Comparison of ENCODE assay signal across 12 cellular contexts in genomic region chr6:67129780-67130179, GRCh38.
"Had no signal": no experiment of that assay in that cellular context is flagged by ENCODE, and none has a peak within 500 bp of the region (broad histone marks: within the 10 kb centered on the region; RNA-seq: fewer than 3 reads in every experiment).

No MANE protein-coding gene starts in this region.

- H3K4me3 ChIP-seq: breast epithelium, heart left ventricle, mucosa of descending colon, upper lobe of left lung had no signal

- H3K4me1 ChIP-seq: heart left ventricle, upper lobe of left lung had no signal

- H3K27me3 Mint-ChIP-seq: activated CD4-positive, alpha-beta memory T cell treated with anti-CD3 and anti-CD28 coated beads for 36 hours; activated naive CD8-positive, alpha-beta T cell treated with anti-CD3 and anti-CD28 coated beads for 36 hours; natural killer cell treated with Interleukin-12 subunit alpha and Interleukin-12 subunit beta and Interleukin-15 and Interleukin-18, amount 100 ng/mL, for 72 hours had no signal

- H3K27ac ChIP-seq: breast epithelium, heart left ventricle, upper lobe of left lung had no signal

- H3K27ac Mint-ChIP-seq: activated CD4-positive, alpha-beta memory T cell treated with anti-CD3 and anti-CD28 coated beads for 36 hours; activated naive CD8-positive, alpha-beta T cell treated with anti-CD3 and anti-CD28 coated beads for 36 hours; activated T-cell treated with anti-CD3 and anti-CD28 coated beads, Interleukin-2, amount 50 U/mL, for 72 hours; natural killer cell treated with Interleukin-12 subunit alpha and Interleukin-12 subunit beta and Interleukin-15 and Interleukin-18, amount 100 ng/mL, for 72 hours had no signal

- DNase-seq: activated CD4-positive, alpha-beta memory T cell treated with anti-CD3 and anti-CD28 coated beads for 36 hours; activated gamma-delta T cell treated with Interleukin-2 at 50 U/mL for 16 hours; activated naive CD8-positive, alpha-beta T cell treated with anti-CD3 and anti-CD28 coated beads for 36 hours; activated T-cell treated with anti-CD3 and anti-CD28 coated beads, Interleukin-2, amount 50 U/mL, for 72 hours; heart left ventricle; left colon; mucosa of descending colon; stimulated activated CD4-positive, alpha-beta T cell treated with anti-CD3 and anti-CD28 coated beads, Interleukin-12 subunit alpha, Interleukin-12 subunit beta, amount 100 ng/mL, for 4 hours; stimulated activated naive CD8-positive, alpha-beta T cell treated with anti-CD3 and anti-CD28 coated beads, Interleukin-15, Interleukin-2, amounts not matched to agents 100 U/mL and 50 U/mL, for 24 hours; upper lobe of left lung had no signal

- H3K4me3 Mint-ChIP-seq: activated CD4-positive, alpha-beta memory T cell treated with anti-CD3 and anti-CD28 coated beads for 36 hours; activated naive CD8-positive, alpha-beta T cell treated with anti-CD3 and anti-CD28 coated beads for 36 hours; activated T-cell treated with anti-CD3 and anti-CD28 coated beads, Interleukin-2, amount 50 U/mL, for 72 hours; natural killer cell treated with Interleukin-12 subunit alpha and Interleukin-12 subunit beta and Interleukin-15 and Interleukin-18, amount 100 ng/mL, for 72 hours had no signal

- H3K4me1 Mint-ChIP-seq: activated naive CD8-positive, alpha-beta T cell treated with anti-CD3 and anti-CD28 coated beads for 36 hours had no signal

- H3K9me3 Mint-ChIP-seq: activated CD4-positive, alpha-beta memory T cell treated with anti-CD3 and anti-CD28 coated beads for 36 hours had no signal

- H3K36me3 ChIP-seq: breast epithelium, heart left ventricle, upper lobe of left lung had no signal

- H3K9me3 ChIP-seq: breast epithelium, heart left ventricle, upper lobe of left lung had no signal

- H3K36me3 Mint-ChIP-seq: activated CD4-positive, alpha-beta memory T cell treated with anti-CD3 and anti-CD28 coated beads for 36 hours; activated naive CD8-positive, alpha-beta T cell treated with anti-CD3 and anti-CD28 coated beads for 36 hours had no signal

- H3K27me3 ChIP-seq: breast epithelium, heart left ventricle, upper lobe of left lung had no signal
